In genomic region chr1:212858055-212858460, GRCh38 we compare ENCODE assay signal across 1 cellular context.
TF ChIP-seq lines count a peak whose summit lies in the region.

TSS of gene FLVCR1 (plus strand) at chr1:212858275. CDS start at chr1:212858453, 178 bp downstream.

TF ChIP-seq in K562, 482 proteins besides CTCF, POLR2A, EP300 and RAD21 (continued from another document and continues in another):
- TF ChIP-seq ATF6 (CRISPR knock-in tag; IDR thresholded peaks at IDR 0.05) (no peak), TAF9B (IDR thresholded peaks at IDR 0.05; ENCODE audit: partially characterized antibody) (peak; percentile 32), KDM4B (IDR thresholded peaks at IDR 0.05; ENCODE audit: borderline replicate concordance in 2 of 2, low read depth in 1 of 2) (peak in 1 of 2 experiments; percentile 75; a peak in 1 of 4 replicates), ZNF639 (CRISPR knock-in tag; conservative IDR thresholded peaks at IDR 0.05 in 1 of 2, IDR thresholded peaks at IDR 0.05 in 1 of 2) (peak in 1 of 2 experiments; percentile 96; a peak in 2 of 4 replicates), RUNX1 (IDR thresholded peaks at IDR 0.05; ENCODE audit: low read depth) (no peak), DIDO1 (tag; IDR thresholded peaks at IDR 0.05; ENCODE audit: low read depth) (no peak), POLR3A (IDR thresholded peaks at IDR 0.05; ENCODE audit: borderline replicate concordance, extremely low read depth, insufficient read depth, insufficient read length) (no peak), NFIC (IDR thresholded peaks at IDR 0.05) (0 out of 2 replicates have a peak, but pooled peaks have one; percentile 41), HDAC2 (IDR thresholded peaks at IDR 0.05) (0 out of 2 replicates have a peak, but pooled peaks have one; percentile 34), POLR2AphosphoS5 (IDR thresholded peaks at IDR 0.05; ENCODE audit: control insufficient read depth, insufficient read depth, low read depth, low read length) (peak; percentile 53), ZFX (CRISPR knock-in tag; IDR thresholded peaks at IDR 0.05) (peak; percentile 73), ZKSCAN8 (CRISPR knock-in tag; IDR thresholded peaks at IDR 0.05) (no peak), ZNF184 (CRISPR knock-in tag; IDR thresholded peaks at IDR 0.05) (no peak), E2F4 (CRISPR knock-in tag; IDR thresholded peaks at IDR 0.05; ENCODE audit: low read depth) (0 out of 2 replicates have a peak, but pooled peaks have one; percentile 62), GTF2B (IDR thresholded peaks at IDR 0.05; ENCODE audit: extremely low read depth, insufficient read length) (no peak), NFXL1 (CRISPR knock-in tag; IDR thresholded peaks at IDR 0.05) (no peak), U2AF1 (optimal IDR thresholded peaks at IDR 0.05; ENCODE audit: low read depth, low read length) (peak; percentile 19), HDAC1 (IDR thresholded peaks at IDR 0.05) (peak in 1 of 2 experiments; percentile 82; a peak in 2 of 4 replicates), JUND (IDR thresholded peaks at IDR 0.05; ENCODE audit: borderline replicate concordance, low read depth, low read length) (peak; percentile 70; the same call in 1 of the 2 replicates), JUND (tag; IDR thresholded peaks at IDR 0.05; ENCODE audit: borderline replicate concordance, low read depth, low read length) (no peak; the same call in 2 of the 3 replicates), NKRF (IDR thresholded peaks at IDR 0.05; ENCODE audit: borderline replicate concordance) (0 out of 2 replicates have a peak, but pooled peaks have one; percentile 15), TCF7L2 (IDR thresholded peaks at IDR 0.05; ENCODE audit: low read depth, low read length) (no peak), RHOXF2B (CRISPR knock-in tag; conservative IDR thresholded peaks at IDR 0.05) (0 out of 2 replicates have a peak, but pooled peaks have one; percentile 46), SMARCA4 (IDR thresholded peaks at IDR 0.05) (no peak), RAD51 (IDR thresholded peaks at IDR 0.05; ENCODE audit: borderline replicate concordance, low read depth) (no peak), SMAD3 (CRISPR knock-in tag; conservative IDR thresholded peaks at IDR 0.05) (no peak), ZNF280B (CRISPR knock-in tag; IDR thresholded peaks at IDR 0.05) (no peak), ZNF668 (CRISPR knock-in tag; IDR thresholded peaks at IDR 0.05) (no peak), SRF (CRISPR knock-in tag; IDR thresholded peaks at IDR 0.05) (no peak; a peak in 1 of 4 replicates), ZBTB1 (CRISPR knock-in tag; IDR thresholded peaks at IDR 0.05; ENCODE audit: borderline replicate concordance, low read depth) (0 out of 2 replicates have a peak, but pooled peaks have one; percentile 82), ZNF197 (CRISPR knock-in tag; IDR thresholded peaks at IDR 0.05; ENCODE audit: low read depth) (no peak), CHD2 (IDR thresholded peaks at IDR 0.05; ENCODE audit: low read depth, low read length) (peak; percentile 88), STAT5A (IDR thresholded peaks at IDR 0.05; ENCODE audit: borderline replicate concordance, low read length) (no peak), PRPF4 (IDR thresholded peaks at IDR 0.05; ENCODE audit: insufficient read depth, low read depth, low read length, poor library complexity, severe bottlenecking) (no peak), ZNF717 (CRISPR knock-in tag; IDR thresholded peaks at IDR 0.05) (no peak), SRSF7 (optimal IDR thresholded peaks at IDR 0.05; ENCODE audit: low read depth, low read length) (no peak), AFF4 (CRISPR knock-in tag; IDR thresholded peaks at IDR 0.05) (peak; percentile 21; the same call in 1 of the 2 replicates), CXXC5 (CRISPR knock-in tag; IDR thresholded peaks at IDR 0.05) (peak; percentile 98), TAL1 (IDR thresholded peaks at IDR 0.05) (peak; percentile 7; the same call in 1 of the 2 replicates), ESRRA (IDR thresholded peaks at IDR 0.05; ENCODE audit: borderline replicate concordance, low read depth) (peak; percentile 76; the same call in 1 of the 2 replicates), E2F6 (IDR thresholded peaks at IDR 0.05; ENCODE audit: borderline replicate concordance in 1 of 2, extremely low read depth in 1 of 2, insufficient read depth in 1 of 2, insufficient read length in 1 of 2, low read depth in 1 of 2, low read length in 1 of 2, poor library complexity in 1 of 2, severe bottlenecking in 1 of 2) (peak; percentile 85 to 89), SIN3A (IDR thresholded peaks at IDR 0.05; ENCODE audit: borderline replicate concordance in 2 of 2, control insufficient read depth in 1 of 2, low read depth in 2 of 2, low read length in 2 of 2) (peak in 1 of 2 experiments; percentile 51; a peak in 1 of 4 replicates), CREM (IDR thresholded peaks at IDR 0.05; ENCODE audit: low read depth) (peak; percentile 92), CBFB (CRISPR knock-in tag; IDR thresholded peaks at IDR 0.05) (no peak), SRSF1 (IDR thresholded peaks at IDR 0.05; ENCODE audit: low read depth, low read length) (no peak), SAFB2 (IDR thresholded peaks at IDR 0.05; ENCODE audit: borderline replicate concordance, low read depth, low read length, severe bottlenecking) (no peak), OTX1 (CRISPR knock-in tag; IDR thresholded peaks at IDR 0.05) (0 out of 2 replicates have a peak, but pooled peaks have one; percentile 12), PML (IDR thresholded peaks at IDR 0.05; ENCODE audit: low read length) (0 out of 2 replicates have a peak, but pooled peaks have one; percentile 63), SAFB (IDR thresholded peaks at IDR 0.05; ENCODE audit: borderline replicate concordance, low read depth, low read length) (peak; percentile 61; the same call in 1 of the 2 replicates), ZSCAN29 (IDR thresholded peaks at IDR 0.05) (no peak), CCNT2 (IDR thresholded peaks at IDR 0.05; ENCODE audit: borderline replicate concordance, extremely low read depth, insufficient read length, low read depth, low read length) (peak; percentile 80), RCOR1 (IDR thresholded peaks at IDR 0.05; ENCODE audit: borderline replicate concordance in 1 of 2, low read depth in 2 of 2, low read length in 2 of 2) (peak in 1 of 2 experiments; percentile 83; a peak in 2 of 4 replicates)
- TF ChIP-seq, protein P1, sequence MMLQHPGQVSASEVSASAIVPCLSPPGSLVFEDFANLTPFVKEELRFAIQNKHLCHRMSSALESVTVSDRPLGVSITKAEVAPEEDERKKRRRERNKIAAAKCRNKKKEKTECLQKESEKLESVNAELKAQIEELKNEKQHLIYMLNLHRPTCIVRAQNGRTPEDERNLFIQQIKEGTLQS (IDR thresholded peaks at IDR 0.05), result no peak; the same call in 1 of the 2 replicates
- TF ChIP-seq, protein P1 (CRISPR knock-in tag; conservative IDR thresholded peaks at IDR 0.05), result peak; percentile 27; the same call in 1 of the 2 replicates
- TF ChIP-seq, protein P2, sequence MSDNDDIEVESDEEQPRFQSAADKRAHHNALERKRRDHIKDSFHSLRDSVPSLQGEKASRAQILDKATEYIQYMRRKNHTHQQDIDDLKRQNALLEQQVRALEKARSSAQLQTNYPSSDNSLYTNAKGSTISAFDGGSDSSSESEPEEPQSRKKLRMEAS (CRISPR knock-in tag; IDR thresholded peaks at IDR 0.05), result peak; percentile 85
